ENCODE assay signal across 12 cellular contexts in genomic region chrX:120308558-120308957, GRCh38. TPM values are rescaled to one million over a fixed set of nuclear protein-coding genes. Genes with fewer than 3 reads are reported as not detected.
DNase-seq lines count a peak whose midpoint lies in the region; ATAC-seq and TF ChIP-seq lines count a peak whose summit lies in the region.
"Had no signal": no experiment of that assay in that cellular context is flagged by ENCODE, and none has a peak within 500 bp of the region (broad histone marks: within the 10 kb centered on the region; RNA-seq: fewer than 3 reads in every experiment).

No MANE protein-coding gene starts in this region.

- no peaks in the 10 kb centered on the region for H3K36me3 ChIP-seq in OCI-LY3 (replicated peaks; ENCODE audit: low read depth, low read length)
- no peaks in the 10 kb centered on the region for H3K36me3 ChIP-seq in iPS-15b (ENCODE audit: control insufficient read depth, insufficient read depth, low read length)
- no peaks in the 10 kb centered on the region for H3K36me3 ChIP-seq in thoracic aorta

- H3K9me3 ChIP-seq in OCI-LY3 (ENCODE audit: insufficient read depth, low read length) (no peaks in the 10 kb centered on the region), iPS-15b (ENCODE audit: control insufficient read depth, insufficient read depth, low read length) (no peaks in the 10 kb centered on the region), thoracic aorta (no peaks in the 10 kb centered on the region)
- H3K9me3 ChIP-seq: psoas muscle had no signal

- TF ChIP-seq CTCF in OCI-LY3 (IDR thresholded peaks at IDR 0.05; ENCODE audit: low read depth, low read length) = no peak
- TF ChIP-seq CTCF in thoracic aorta (IDR thresholded peaks at IDR 0.05) = no peak

- H3K4me3 ChIP-seq in OCI-LY3 (ENCODE audit: low read length) (peak overlapping the region; percentile 77), iPS-15b (ENCODE audit: low read depth, low read length) (peak overlapping the region; percentile 50), thoracic aorta (peak overlapping the region; percentile 66)

- H4K20me1 ChIP-seq in OCI-LY3 (ENCODE audit: insufficient read depth, low read length) = no peaks in the 10 kb centered on the region

- DNase-seq in Right ventricle myocardium superior (no peak), left cardiac atrium (no peak), thoracic aorta (ENCODE audit: low spot score) (no peak), superior temporal gyrus (ENCODE audit: extremely low spot score) (no peak)
- DNase-seq: activated naive CD4-positive, alpha-beta T cell treated with Interleukin-2 at 50 U/mL for 16 hours had no signal

- H3K27ac ChIP-seq in OCI-LY3 (ENCODE audit: low read length) (no peak overlapping the region), thoracic aorta (no peak overlapping the region)
- H3K27ac ChIP-seq: psoas muscle had no signal

- peak overlapping the region; percentile 70 for H3K4me2 ChIP-seq in OCI-LY3 (ENCODE audit: low read length)

- no peak overlapping the region for H3K9ac ChIP-seq in OCI-LY3 (ENCODE audit: low read length)
- no peak overlapping the region for H3K9ac ChIP-seq in iPS-15b (ENCODE audit: low read depth, low read length)

- H3K4me1 ChIP-seq in OCI-LY3 (ENCODE audit: low read length) (peaks cover 32% of the 10 kb centered on the region), iPS-15b (ENCODE audit: control insufficient read depth, insufficient read depth, low read length) (peaks cover 2% of the 10 kb centered on the region), thoracic aorta (ENCODE audit: control insufficient read depth in 1 of 2, low read depth in 2 of 2) (peaks cover 0 to 6% of the 10 kb centered on the region in 2 donors)
- H3K4me1 ChIP-seq: psoas muscle had no signal

- H2AFZ ChIP-seq in OCI-LY3 (ENCODE audit: low read depth, low read length) = no peak overlapping the region

- H3K27me3 ChIP-seq in OCI-LY3 (ENCODE audit: low read depth, low read length) (peaks cover 4% of the 10 kb centered on the region), iPS-15b (ENCODE audit: control insufficient read depth, insufficient read depth, low read length) (peaks cover 83% of the 10 kb centered on the region), thoracic aorta (replicated peaks; ENCODE audit: insufficient read depth) (no peaks in the 10 kb centered on the region)

- intact Hi-C loops in Right ventricle myocardium superior (cut with DNase I) = no loop called here
- intact Hi-C loops in left cardiac atrium (cut with DNase I) = no loop called here

- H3K79me2 ChIP-seq in OCI-LY3 (ENCODE audit: low read length) = no peaks in the 10 kb centered on the region

- ATAC-seq in Right ventricle myocardium superior (ENCODE audit: poor library complexity) (peak; percentile 10), left cardiac atrium (no peak), thoracic aorta (ENCODE audit: insufficient number of reproducible peaks, low FRiP score, low read depth) (no peak), HG03521 (IDR thresholded peaks at IDR 0.05; ENCODE audit: unreplicated experiment) (no peak), GM18511 (IDR thresholded peaks at IDR 0.05; ENCODE audit: unreplicated experiment) (no peak)

RNA-seq across cellular contexts. Expression of gene TMEM255A, which starts 2.7 kb away (rescaled TPM):
- total RNA-seq in Right ventricle myocardium superior (1.1 TPM), left cardiac atrium (1 to 10 TPM in 1 of 2 donors, under 1 TPM in 1; 0.42 to 1.4 TPM), thoracic aorta (1 to 10 TPM; 1.1 TPM)

RNA-seq across cellular contexts. Expression of gene ATP1B4, which starts 53.3 kb away (rescaled TPM):
- total RNA-seq in Right ventricle myocardium superior (not detected), left cardiac atrium (under 1 TPM in 1 of 2 donors, not detected in 1; 0.42 TPM), thoracic aorta (not detected)
- total RNA-seq: H4, M059J had no signal

RNA-seq across cellular contexts. Expression of gene ZBTB33, which starts 57.9 kb away (rescaled TPM):
- total RNA-seq in Right ventricle myocardium superior = 6.6 TPM
- total RNA-seq in left cardiac atrium = 1 to 10 TPM; 5.9 to 7.7 TPM
- 10 to 100 TPM in 1 of 2 donors, 1 to 10 TPM in 1; 6.4 to 15.4 TPM for total RNA-seq in thoracic aorta
